In the genomic region with DNA sequence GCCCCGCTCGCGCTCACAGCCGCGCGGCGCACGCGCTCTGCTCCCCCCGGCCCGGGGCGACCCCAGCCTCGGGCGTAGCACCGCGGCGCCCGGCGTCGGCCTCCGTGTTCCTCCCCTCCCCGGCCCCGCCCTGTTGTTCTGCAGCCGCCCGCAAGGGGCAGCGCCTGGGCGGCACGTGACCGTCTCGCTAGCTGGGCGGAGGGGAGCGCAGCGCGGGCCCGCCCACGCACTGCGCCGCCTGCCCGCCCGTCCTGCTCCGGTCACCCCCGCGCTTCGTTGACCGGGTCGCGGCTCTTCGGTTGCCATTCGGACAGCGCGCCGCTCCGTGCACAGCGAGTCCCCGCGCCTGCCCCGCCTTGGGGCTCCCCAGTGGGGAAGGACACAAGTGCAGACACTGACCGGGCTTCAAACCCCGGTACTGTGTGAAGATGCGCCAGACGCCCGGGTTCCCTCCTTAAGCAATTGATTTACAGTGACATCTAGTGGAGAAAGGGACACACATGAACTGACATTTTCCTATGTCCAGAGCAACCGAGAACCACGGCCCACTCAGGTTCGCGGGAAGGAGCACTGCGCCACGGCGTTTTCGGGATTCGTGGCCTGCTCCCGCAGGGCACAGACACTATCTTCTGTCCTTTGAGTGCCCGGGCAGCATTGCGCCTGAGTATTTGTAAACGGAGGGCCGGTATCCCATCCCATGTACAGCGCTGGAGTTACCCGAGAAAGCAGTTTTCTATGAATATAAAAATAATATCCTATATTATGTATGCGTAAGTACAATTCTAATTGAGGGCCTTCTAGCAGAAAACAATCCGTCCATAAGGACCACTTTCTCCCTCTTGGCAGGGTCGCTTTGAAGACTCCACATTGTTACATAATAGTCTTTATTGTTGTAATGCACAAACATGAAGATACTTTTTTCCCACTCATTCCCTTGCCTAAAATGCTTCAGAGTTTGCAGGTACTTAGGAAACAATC, we compare ENCODE assay signal across 8 cellular contexts. TPM values are rescaled to one million over a fixed set of nuclear protein-coding genes. Genes with fewer than 3 reads are reported as not detected.
DNase-seq lines count a peak whose midpoint lies in the region; ATAC-seq and TF ChIP-seq lines count a peak whose summit lies in the region.

No MANE protein-coding gene starts in this region.

- H3K27me3 Mint-ChIP-seq in CD4-positive, alpha-beta T cell: no peaks in the 10 kb centered on the region
- H3K27me3 Mint-ChIP-seq in activated CD8-positive, alpha-beta T cell treated with anti-CD3 and anti-CD28 coated beads for 36 hours: no peaks in the 10 kb centered on the region

- peaks cover 35% of the 10 kb centered on the region for H3K4me1 Mint-ChIP-seq in CD4-positive, alpha-beta T cell (ENCODE audit: low read depth)
- peaks cover 35% of the 10 kb centered on the region for H3K4me1 Mint-ChIP-seq in activated CD8-positive, alpha-beta T cell treated with anti-CD3 and anti-CD28 coated beads for 36 hours (ENCODE audit: low read depth)

- intact Hi-C loops in CD4-positive, alpha-beta T cell (cut with DNase I, micrococcal nuclease): loop anchor here (1.0 to 5.0 kb wide), 8 partner anchors 52 to 1843 kb away; a partner anchor contains a TSS
- intact Hi-C loops in activated CD8-positive, alpha-beta T cell treated with anti-CD3 and anti-CD28 coated beads for 36 hours (cut with micrococcal nuclease): loop anchor here (2.0 kb wide), 1 partner anchor 154 kb away; a partner anchor contains a TSS
- intact Hi-C loops in lower leg skin (cut with DNase I; ENCODE audit: low total_unique reads): no loop called here

- peak; percentile 84 for ATAC-seq in CD4-positive, alpha-beta T cell (ENCODE audit: poor library complexity)
- ATAC-seq in GM19455 (IDR thresholded peaks at IDR 0.05; ENCODE audit: unreplicated experiment): peak; percentile 72
- peak; percentile 93 for ATAC-seq in activated CD8-positive, alpha-beta T cell treated with anti-CD3 and anti-CD28 coated beads for 36 hours

- 2 to 5% methylated on average over 19 to 71 of the region's 81 CpGs for WGBS in lower leg skin, 2 donors

- peak; percentile 86 to 95 (median 92) for DNase-seq in CD4-positive, alpha-beta T cell
- DNase-seq in HK-2 (ENCODE audit: unreplicated experiment): peak; percentile 92
- peak; percentile 97 for DNase-seq in NCI-H82 (lab: John Stamatoyannopoulos, UW)
- DNase-seq in activated CD8-positive, alpha-beta T cell treated with anti-CD3 and anti-CD28 coated beads for 36 hours: peak; percentile 93
- DNase-seq in ecto neural progenitor cell (ENCODE audit: low spot score): peak; percentile 96
- DNase-seq in lower leg skin (ENCODE audit: low spot score in 2 of 2): peak; percentile 84 to 98
- peak; percentile 91 to 92 for DNase-seq in stimulated activated CD4-positive, alpha-beta T cell treated with anti-CD3 and anti-CD28 coated beads, Interleukin-4, amount 100 ng/mL, for 4 hours

- H3K27ac ChIP-seq in CD4-positive, alpha-beta T cell (ENCODE audit: low read depth, low read length): peak overlapping the region; percentile 79

- H3K9me3 Mint-ChIP-seq in CD4-positive, alpha-beta T cell: no peaks in the 10 kb centered on the region
- no peaks in the 10 kb centered on the region for H3K9me3 Mint-ChIP-seq in activated CD8-positive, alpha-beta T cell treated with anti-CD3 and anti-CD28 coated beads for 36 hours

- H3K27me3 ChIP-seq in CD4-positive, alpha-beta T cell (ENCODE audit: control insufficient read depth, insufficient read depth, low read length): no peaks in the 10 kb centered on the region

- TF ChIP-seq POLR2A in lower leg skin (IDR thresholded peaks at IDR 0.05): no peak

- peak; percentile 80 for TF ChIP-seq CTCF in CD4-positive, alpha-beta T cell (IDR thresholded peaks at IDR 0.05)
- peak; percentile 82 for TF ChIP-seq CTCF in activated CD8-positive, alpha-beta T cell treated with anti-CD3 and anti-CD28 coated beads for 36 hours (IDR thresholded peaks at IDR 0.05)
- peak in 1 of 3 donors; percentile 92 for TF ChIP-seq CTCF in lower leg skin (IDR thresholded peaks at IDR 0.05)

- peak overlapping the region; percentile 93 for H3K27ac Mint-ChIP-seq in CD4-positive, alpha-beta T cell
- peak overlapping the region; percentile 92 for H3K27ac Mint-ChIP-seq in activated CD8-positive, alpha-beta T cell treated with anti-CD3 and anti-CD28 coated beads for 36 hours

- no peaks in the 10 kb centered on the region for H3K9me3 ChIP-seq in CD4-positive, alpha-beta T cell (ENCODE audit: control insufficient read depth, low read length)

- CTCF ChIA-PET in CD4-positive, alpha-beta T cell (lab: Charles Lee): interaction anchor here (0.5 to 1.9 kb wide), 11 partner anchors 9 to 349 kb away, joined by 3 to 11 read pairs (median 3); a partner anchor contains a TSS
- CTCF ChIA-PET in activated CD8-positive, alpha-beta T cell treated with anti-CD3 and anti-CD28 coated beads for 36 hours (lab: Charles Lee): interaction anchor here (0.7 to 1.9 kb wide), 13 partner anchors 8 to 333 kb away, joined by 3 to 7 read pairs (median 3); a partner anchor contains a TSS

- H3K4me3 Mint-ChIP-seq in CD4-positive, alpha-beta T cell: peak overlapping the region; percentile 99
- H3K4me3 Mint-ChIP-seq in activated CD8-positive, alpha-beta T cell treated with anti-CD3 and anti-CD28 coated beads for 36 hours: peak overlapping the region; percentile 86

- POLR2A ChIA-PET in CD4-positive, alpha-beta T cell (lab: Charles Lee): interaction anchor here (0.5 to 1.9 kb wide), 10 partner anchors 12 to 405 kb away, joined by 3 to 33 read pairs (median 4); a partner anchor contains a TSS
- POLR2A ChIA-PET in activated CD8-positive, alpha-beta T cell treated with anti-CD3 and anti-CD28 coated beads for 36 hours (lab: Charles Lee): interaction anchor here (0.9 kb wide), 1 partner anchor 348 kb away, joined by 3 read pairs; a partner anchor contains a TSS

- peaks cover 10% of the 10 kb centered on the region for H3K36me3 Mint-ChIP-seq in CD4-positive, alpha-beta T cell (ENCODE audit: low read depth)
- H3K36me3 Mint-ChIP-seq in activated CD8-positive, alpha-beta T cell treated with anti-CD3 and anti-CD28 coated beads for 36 hours (ENCODE audit: low read depth): peaks cover 15% of the 10 kb centered on the region

- H3K4me3 ChIP-seq in lower leg skin (ENCODE audit: low read depth, poor library complexity, severe bottlenecking): peak overlapping the region; percentile 80

RNA-seq across cellular contexts. Expression of a gene that starts 0.6 kb away (rescaled TPM):
- total RNA-seq in CD4-positive, alpha-beta T cell: 10 to 100 TPM; 39.8 TPM
- total RNA-seq in activated CD8-positive, alpha-beta T cell treated with anti-CD3 and anti-CD28 coated beads for 36 hours: 10 to 100 TPM; 29.2 to 31.1 TPM
- 10 to 100 TPM; 37.3 to 71.0 (median 48.5) TPM for total RNA-seq in lower leg skin

Comparison
In these comparisons a context has a peak if more than half of its experiments do, and no peak if none do; other contexts are left out.
1. Peak in every context shown above with its lines: DNase-seq, ATAC-seq, H3K4me3 ChIP-seq and H3K27ac ChIP-seq.